Comparison of ENCODE assay signal across 8 cellular contexts in genomic region chr12:15910864-15911696, GRCh38. TPM values are rescaled to one million over a fixed set of nuclear protein-coding genes. Genes with fewer than 3 reads are reported as not detected.
DNase-seq lines count a peak whose midpoint lies in the region; ATAC-seq lines count a peak whose summit lies in the region.

TSS of gene DERA (plus strand) at chr12:15911332. CDS start at chr12:15911384, 52 bp downstream.

- peak; percentile 85 to 86 for ATAC-seq in CD4-positive, CD25-positive, alpha-beta regulatory T cell (ENCODE audit: low read depth in 2 of 2)
- peak; percentile 92 for ATAC-seq in GM19328 (IDR thresholded peaks at IDR 0.05; ENCODE audit: unreplicated experiment)
- peak; percentile 77 for ATAC-seq in HG03469 (IDR thresholded peaks at IDR 0.05; ENCODE audit: unreplicated experiment)
- ATAC-seq in memory B cell (ENCODE audit: low read depth): peak; percentile 92

- H3K9me3 Mint-ChIP-seq in CD4-positive, CD25-positive, alpha-beta regulatory T cell: no peaks in the 10 kb centered on the region
- no peaks in the 10 kb centered on the region for H3K9me3 Mint-ChIP-seq in memory B cell

- peak within 1 kb of the TSS; percentile 87 to 98 (median 90) for H3K4me3 Mint-ChIP-seq in CD4-positive, CD25-positive, alpha-beta regulatory T cell
- H3K4me3 Mint-ChIP-seq in memory B cell: peak within 1 kb of the TSS; percentile 94

- H3K27me3 ChIP-seq in CD4-positive, CD25-positive, alpha-beta regulatory T cell (ENCODE audit: control insufficient read depth, insufficient read depth, low read length): no peaks in the 10 kb centered on the region
- no peaks in the 10 kb centered on the region for H3K27me3 ChIP-seq in effector memory CD4-positive, alpha-beta T cell (replicated peaks; ENCODE audit: control insufficient read depth, insufficient read depth, low read length, poor library complexity, severe bottlenecking)

- peaks cover 4% of the 10 kb centered on the region for H3K4me1 ChIP-seq in CD4-positive, CD25-positive, alpha-beta regulatory T cell (ENCODE audit: control insufficient read depth, insufficient read depth, low read length, poor library complexity, severe bottlenecking)
- H3K4me1 ChIP-seq in effector memory CD4-positive, alpha-beta T cell (ENCODE audit: control insufficient read depth, insufficient read depth, low read length, poor library complexity, severe bottlenecking): no peaks in the 10 kb centered on the region

- no peaks in the 10 kb centered on the region for H3K36me3 Mint-ChIP-seq in CD4-positive, CD25-positive, alpha-beta regulatory T cell
- peaks cover 3% of the 10 kb centered on the region for H3K36me3 Mint-ChIP-seq in memory B cell

- no peaks in the 10 kb centered on the region for H3K27me3 Mint-ChIP-seq in CD4-positive, CD25-positive, alpha-beta regulatory T cell
- no peaks in the 10 kb centered on the region for H3K27me3 Mint-ChIP-seq in memory B cell

- peak within 1 kb of the TSS; percentile 76 to 97 (median 87) for H3K27ac Mint-ChIP-seq in CD4-positive, CD25-positive, alpha-beta regulatory T cell
- H3K27ac Mint-ChIP-seq in memory B cell: peak within 1 kb of the TSS; percentile 96

- peak within 1 kb of the TSS; percentile 59 for H3K27ac ChIP-seq in CD4-positive, CD25-positive, alpha-beta regulatory T cell (ENCODE audit: insufficient read depth, low read length, poor library complexity, severe bottlenecking)
- H3K27ac ChIP-seq in effector memory CD4-positive, alpha-beta T cell (ENCODE audit: insufficient read depth, low read length, poor library complexity, severe bottlenecking): peak within 1 kb of the TSS; percentile 72

- peaks cover 7 to 25% (median 17%) of the 10 kb centered on the region in 4 donors for H3K4me1 Mint-ChIP-seq in CD4-positive, CD25-positive, alpha-beta regulatory T cell
- H3K4me1 Mint-ChIP-seq in memory B cell: peaks cover 8% of the 10 kb centered on the region

- DNase-seq in CD4-positive, CD25-positive, alpha-beta regulatory T cell: peak; percentile 46 to 71 (median 53)
- DNase-seq in NCI-H748 treated with DMSO at 0.1 percent for 48 hours (lab: John Stamatoyannopoulos, UW): peak; percentile 46
- peak; percentile 6 to 33 for DNase-seq in activated CD8-positive, alpha-beta memory T cell treated with anti-CD3 and anti-CD28 coated beads for 1 hour (ENCODE audit: extremely low read depth in 1 of 2, low read depth in 1 of 2)
- peak; percentile 32 to 48 (median 45) for DNase-seq in effector memory CD4-positive, alpha-beta T cell
- peak; percentile 40 to 60 for DNase-seq in memory B cell (ENCODE audit: low spot score in 2 of 2)
- peak; percentile 3 for DNase-seq in stimulated activated CD8-positive, alpha-beta memory T cell treated with anti-CD3 and anti-CD28 coated beads, Interleukin-12 subunit alpha, Interleukin-12 subunit beta, amount 100 ng/mL, for 24 hours (ENCODE audit: extremely low read depth)

- H3K4me3 ChIP-seq in CD4-positive, CD25-positive, alpha-beta regulatory T cell (ENCODE audit: low read depth, low read length): peak within 1 kb of the TSS; percentile 95
- peak within 1 kb of the TSS; percentile 86 for H3K4me3 ChIP-seq in effector memory CD4-positive, alpha-beta T cell (ENCODE audit: insufficient read depth, low read depth, low read length, poor library complexity, severe bottlenecking)

- H3K9me3 ChIP-seq in CD4-positive, CD25-positive, alpha-beta regulatory T cell (ENCODE audit: control insufficient read depth in 2 of 2, low read length in 2 of 2): no peaks in the 10 kb centered on the region
- H3K9me3 ChIP-seq in effector memory CD4-positive, alpha-beta T cell (ENCODE audit: control insufficient read depth, low read length): no peaks in the 10 kb centered on the region

- no peaks in the 10 kb centered on the region for H3K36me3 ChIP-seq in CD4-positive, CD25-positive, alpha-beta regulatory T cell (ENCODE audit: control insufficient read depth, insufficient read depth, low read length)
- H3K36me3 ChIP-seq in effector memory CD4-positive, alpha-beta T cell (ENCODE audit: control insufficient read depth, insufficient read depth, low read length): no peaks in the 10 kb centered on the region

RNA-seq across cellular contexts. Expression of gene DERA, which starts in this region (rescaled TPM):
- total RNA-seq in CD4-positive, CD25-positive, alpha-beta regulatory T cell: 14.8 TPM
- 10 to 100 TPM; 21.5 to 45.5 (median 41.4) TPM for polyA plus RNA-seq in CD4-positive, CD25-positive, alpha-beta regulatory T cell

Comparison
In these comparisons a context has a peak if more than half of its experiments do, and no peak if none do; other contexts are left out.
1. Peak in every context shown above with its lines: DNase-seq, ATAC-seq, H3K4me3 ChIP-seq and H3K27ac ChIP-seq.
2. DNase-seq: peak in every context shown above with its lines; median percentile 53 in CD4-positive, CD25-positive, alpha-beta regulatory T cell; 50 in memory B cell; 46 in NCI-H748 treated with DMSO at 0.1 percent for 48 hours; 45 in effector memory CD4-positive, alpha-beta T cell; 20 in activated CD8-positive, alpha-beta memory T cell treated with anti-CD3 and anti-CD28 coated beads for 1 hour; 3 in stimulated activated CD8-positive, alpha-beta memory T cell treated with anti-CD3 and anti-CD28 coated beads, Interleukin-12 subunit alpha, Interleukin-12 subunit beta, amount 100 ng/mL, for 24 hours.